In genomic region chr6:42251911-42252637, GRCh38 we compare ENCODE assay signal across 9 cellular contexts. TPM values are rescaled to one million over a fixed set of nuclear protein-coding genes. Genes with fewer than 3 reads are reported as not detected.
A peak's percentile ranks its signal among the peaks of the same experiment; 100 is the strongest.
DNase-seq lines count a peak whose midpoint lies in the region; ATAC-seq and TF ChIP-seq lines count a peak whose summit lies in the region.
"Had no signal": no experiment of that assay in that cellular context is flagged by ENCODE, and none has a peak within 500 bp of the region (broad histone marks: within the 10 kb centered on the region; RNA-seq: fewer than 3 reads in every experiment).

No MANE protein-coding gene starts in this region.

- H3K9me3 ChIP-seq in esophagus squamous epithelium: no peaks in the 10 kb centered on the region

- TF ChIP-seq POLR2A in esophagus squamous epithelium (IDR thresholded peaks at IDR 0.05): no peak

- DNase-seq in DMS153 treated with DMSO at 0.1 percent for 48 hours (lab: John Stamatoyannopoulos, UW; ENCODE audit: unreplicated experiment) (peak; percentile 35), NCI-H748 treated with DMSO at 0.1 percent for 48 hours (lab: John Stamatoyannopoulos, UW) (peak; percentile 81), esophagus squamous epithelium (lab: John Stamatoyannopoulos, UW) (no peak), posterior vena cava (ENCODE audit: low spot score) (peak; percentile 91)
- DNase-seq: MM.1S had no signal

- H3K4me1 ChIP-seq in esophagus squamous epithelium: peaks cover 14 to 48% (median 23%) of the 10 kb centered on the region in 3 donors

- no peak for ATAC-seq in GM21619 (IDR thresholded peaks at IDR 0.05; ENCODE audit: unreplicated experiment)
- no peak for ATAC-seq in HG03025 (IDR thresholded peaks at IDR 0.05; ENCODE audit: low FRiP score, unreplicated experiment)
- no peak for ATAC-seq in HG02571 (IDR thresholded peaks at IDR 0.05; ENCODE audit: unreplicated experiment)
- no peak for ATAC-seq in HG03280 (IDR thresholded peaks at IDR 0.05; ENCODE audit: unreplicated experiment)

- H3K4me3 ChIP-seq in esophagus squamous epithelium: no peak overlapping the region

- peaks cover 0 to 70% (median 14%) of the 10 kb centered on the region in 3 donors for H3K36me3 ChIP-seq in esophagus squamous epithelium

- H3K27me3 ChIP-seq in esophagus squamous epithelium: no peaks in the 10 kb centered on the region

- intact Hi-C loops in esophagus squamous epithelium (cut with DNase I): no loop called here
- intact Hi-C loops in posterior vena cava (cut with DNase I): no loop called here

- peak overlapping the region in 3 of 4 donors; percentile 59 to 73 (median 66) for H3K27ac ChIP-seq in esophagus squamous epithelium

- WGBS in esophagus squamous epithelium, 2 donors: 13 to 42% methylated on average over 7 to 8 of the region's 9 CpGs

- no peak for TF ChIP-seq CTCF in esophagus squamous epithelium (IDR thresholded peaks at IDR 0.05)

RNA-seq across cellular contexts. Expression of gene MRPS10, which starts 34.4 kb away (rescaled TPM):
- total RNA-seq in esophagus squamous epithelium (10 to 100 TPM; 40.3 to 70.3 (median 46.2) TPM), posterior vena cava (10 to 100 TPM; 22.5 to 26.8 TPM)

RNA-seq across cellular contexts. Expression of gene GUCA1B, which starts 57.3 kb away (rescaled TPM):
- total RNA-seq in esophagus squamous epithelium (1 to 10 TPM in 1 of 4 donors, under 1 TPM in 3; 0.22 to 2.8 (median 0.61) TPM), posterior vena cava (1 to 10 TPM in 1 of 2 donors, under 1 TPM in 1; 0.74 to 1.8 TPM)
